Comparison of ENCODE assay signal across 29 cellular contexts in the genomic region with DNA sequence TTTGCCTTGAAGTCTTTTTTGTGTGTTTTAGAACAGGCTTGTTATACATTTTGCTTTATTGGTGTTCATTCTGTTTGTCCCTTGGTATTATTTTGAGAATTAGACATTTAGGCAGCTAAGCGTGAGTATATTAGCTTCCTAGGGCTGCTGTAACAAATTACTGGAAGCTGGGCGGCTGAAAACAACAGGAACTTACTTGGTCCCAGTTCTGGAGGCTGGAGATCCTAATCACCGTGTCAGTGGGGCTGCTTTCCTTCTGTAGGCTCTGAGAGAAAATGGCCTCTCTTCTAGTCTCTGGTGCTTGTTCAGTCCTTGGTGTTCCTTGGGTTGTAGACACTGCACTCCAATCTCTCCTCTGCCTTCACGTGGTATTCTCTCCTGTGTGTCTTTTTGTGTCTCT.
DNase-seq lines count a peak whose midpoint lies in the region; ATAC-seq, FAIRE-seq and TF ChIP-seq lines count a peak whose summit lies in the region.
"Had no signal": no experiment of that assay in that cellular context is flagged by ENCODE, and none has a peak within 500 bp of the region (broad histone marks: within the 10 kb centered on the region; RNA-seq: fewer than 3 reads in every experiment).

No MANE protein-coding gene starts in this region.

- H3K4me3 Mint-ChIP-seq in activated naive CD4-positive, alpha-beta T cell treated with anti-CD3 and anti-CD28 coated beads, Interleukin-2, amount 50 U/mL, for 24 hours = no peak overlapping the region
- no peak overlapping the region for H3K4me3 Mint-ChIP-seq in activated CD8-positive, alpha-beta T cell treated with anti-CD3 and anti-CD28 coated beads, Interleukin-2, amount 10 ng/mL, durations not matched to agents 7 days and 5 days
- H3K4me3 Mint-ChIP-seq in stimulated activated effector memory CD8-positive, alpha-beta T cell treated with anti-CD3 and anti-CD28 coated beads, Interleukin-12 subunit alpha, Interleukin-12 subunit beta, amount 100 ng/mL, for 72 hours = no peak overlapping the region
- H3K4me3 Mint-ChIP-seq: brain had no signal

- no peak for TF ChIP-seq CTCF in keratinocyte (optimal IDR thresholded peaks at IDR 0.05 in 1 of 3, IDR thresholded peaks at IDR 0.05 in 1 of 3, conservative IDR thresholded peaks at IDR 0.05 in 1 of 3; ENCODE audit: extremely low read depth in 1 of 3, insufficient read depth in 2 of 3, low read length in 3 of 3)

- H3K9me3 Mint-ChIP-seq in activated naive CD4-positive, alpha-beta T cell treated with anti-CD3 and anti-CD28 coated beads, Interleukin-2, amount 50 U/mL, for 24 hours = no peaks in the 10 kb centered on the region
- no peaks in the 10 kb centered on the region for H3K9me3 Mint-ChIP-seq in activated CD8-positive, alpha-beta T cell treated with anti-CD3 and anti-CD28 coated beads, Interleukin-2, amount 10 ng/mL, durations not matched to agents 7 days and 5 days (ENCODE audit: insufficient read depth)
- H3K9me3 Mint-ChIP-seq in stimulated activated effector memory CD8-positive, alpha-beta T cell treated with anti-CD3 and anti-CD28 coated beads, Interleukin-12 subunit alpha, Interleukin-12 subunit beta, amount 100 ng/mL, for 72 hours = no peaks in the 10 kb centered on the region
- H3K9me3 Mint-ChIP-seq: brain had no signal

- H3K9me1 ChIP-seq in keratinocyte (ENCODE audit: control insufficient read depth, extremely low read depth, insufficient read depth, low read length) = peaks cover 2% of the 10 kb centered on the region

- H3K4me1 Mint-ChIP-seq in activated naive CD4-positive, alpha-beta T cell treated with anti-CD3 and anti-CD28 coated beads, Interleukin-2, amount 50 U/mL, for 24 hours = peaks cover 10% of the 10 kb centered on the region
- H3K4me1 Mint-ChIP-seq in activated CD8-positive, alpha-beta T cell treated with anti-CD3 and anti-CD28 coated beads, Interleukin-2, amount 10 ng/mL, durations not matched to agents 7 days and 5 days (ENCODE audit: low read depth) = peaks cover 16% of the 10 kb centered on the region
- H3K4me1 Mint-ChIP-seq in stimulated activated effector memory CD8-positive, alpha-beta T cell treated with anti-CD3 and anti-CD28 coated beads, Interleukin-12 subunit alpha, Interleukin-12 subunit beta, amount 100 ng/mL, for 72 hours = peaks cover 30% of the 10 kb centered on the region

- no peaks in the 10 kb centered on the region for H3K4me1 ChIP-seq in keratinocyte (ENCODE audit: control insufficient read depth, extremely low read depth, insufficient read depth, low read length)
- H3K4me1 ChIP-seq: BLaER1 had no signal

- H3K27ac Mint-ChIP-seq in activated naive CD4-positive, alpha-beta T cell treated with anti-CD3 and anti-CD28 coated beads, Interleukin-2, amount 50 U/mL, for 24 hours = peak overlapping the region; percentile 14
- H3K27ac Mint-ChIP-seq in activated CD8-positive, alpha-beta T cell treated with anti-CD3 and anti-CD28 coated beads, Interleukin-2, amount 10 ng/mL, durations not matched to agents 7 days and 5 days = peak overlapping the region; percentile 5
- H3K27ac Mint-ChIP-seq in stimulated activated effector memory CD8-positive, alpha-beta T cell treated with anti-CD3 and anti-CD28 coated beads, Interleukin-12 subunit alpha, Interleukin-12 subunit beta, amount 100 ng/mL, for 72 hours = peak overlapping the region; percentile 10
- H3K27ac Mint-ChIP-seq: activated naive CD4-positive, alpha-beta T cell treated with anti-CD3 and anti-CD28 coated beads, Interleukin-2, amount 50 U/mL, for 72 hours had no signal

- no peak overlapping the region for H3K9ac ChIP-seq in keratinocyte (ENCODE audit: control insufficient read depth, extremely low read depth, insufficient read depth, low read length)
- H3K9ac ChIP-seq: BLaER1, KMS-11 had no signal

- CTCF ChIA-PET in activated CD8-positive, alpha-beta T cell treated with anti-CD3 and anti-CD28 coated beads, Interleukin-2, amount 10 ng/mL, durations not matched to agents 7 days and 5 days (lab: Charles Lee) = interaction anchor here (0.6 kb wide), 1 partner anchor 38 kb away, joined by 3 read pairs; no protein-coding TSS in a partner anchor

- no peaks in the 10 kb centered on the region for H3K79me2 ChIP-seq in keratinocyte (ENCODE audit: control insufficient read depth, insufficient read depth, low read length)

- POLR2A ChIA-PET in activated CD8-positive, alpha-beta T cell treated with anti-CD3 and anti-CD28 coated beads, Interleukin-2, amount 10 ng/mL, durations not matched to agents 7 days and 5 days (lab: Charles Lee) = no interaction called here

- no peak overlapping the region for H3K27ac ChIP-seq in keratinocyte (ENCODE audit: control insufficient read depth, insufficient read depth, low read length)
- H3K27ac ChIP-seq: A549, BLaER1, KMS-11, ovary, VCaP had no signal

- no peak for DNase-seq in activated naive CD4-positive, alpha-beta T cell (lab: John Stamatoyannopoulos, UW)
- no peak for DNase-seq in activated CD8-positive, alpha-beta T cell treated with anti-CD3 and anti-CD28 coated beads, Interleukin-2, amount 10 ng/mL, durations not matched to agents 7 days and 5 days
- no peak for DNase-seq in keratinocyte (ENCODE audit: low read depth, low spot score)
- no peak for DNase-seq in stimulated activated effector memory CD8-positive, alpha-beta T cell treated with anti-CD3 and anti-CD28 coated beads, Interleukin-12 subunit alpha, Interleukin-12 subunit beta, amount 100 ng/mL, for 72 hours (ENCODE audit: low spot score in 2 of 2)
- no peak for DNase-seq in NCI-H748 treated with DMSO at 0.1 percent for 48 hours (lab: John Stamatoyannopoulos, UW)
- no peak for DNase-seq in DMS 273 (lab: John Stamatoyannopoulos, UW; ENCODE audit: unreplicated experiment)
- DNase-seq in kidney tubule cell (ENCODE audit: low spot score) = no peak
- DNase-seq: activated CD4-positive, alpha-beta T cell treated with anti-CD3 and anti-CD28 coated beads, Interleukin-2, amount 50 U/mL, for 1 hour; activated T-cell treated with anti-CD3 and anti-CD28 coated beads for 4 hours; erythroblast; GDM1; GOT3; left lung; NCI-H2081; NCI-H446 treated with DMSO at 0.1 percent for 48 hours; NK-92 treated with Interleukin-12 subunit alpha and Interleukin-12 subunit beta, amount 100 ng/mL, for 24 hours; ovary; stimulated activated CD4-positive, alpha-beta T cell treated with anti-CD3 and anti-CD28 coated beads, Interleukin-4, amount 100 ng/mL, for 24 hours; SW 1271 had no signal

- no peaks in the 10 kb centered on the region for H3K9me3 ChIP-seq in keratinocyte (ENCODE audit: control insufficient read depth, low read depth, low read length)
- H3K9me3 ChIP-seq: A549, BLaER1, gastroesophageal sphincter, left lung, ovary had no signal

- H3K4me2 ChIP-seq in keratinocyte (ENCODE audit: control insufficient read depth, extremely low read depth, insufficient read depth, low read depth, low read length) = no peak overlapping the region
- H3K4me2 ChIP-seq: A549, BLaER1, KMS-11 had no signal

- dilution Hi-C loops in keratinocyte (cut with MboI; ENCODE audit: extremely low pct_ligation_motif_present, low sequenced_read_pairs) = no loop called here

- H3K4me3 ChIP-seq in keratinocyte (ENCODE audit: control insufficient read depth in 2 of 3, extremely low read depth in 1 of 3, insufficient read depth in 2 of 3, low read depth in 1 of 3, low read length in 3 of 3) = no peak overlapping the region
- H3K4me3 ChIP-seq: A549, BLaER1, gastroesophageal sphincter, left lung, ovary, skin epidermis had no signal

- H3K36me3 ChIP-seq in keratinocyte (ENCODE audit: control insufficient read depth in 2 of 2, extremely low read depth in 1 of 2, insufficient read depth in 2 of 2, low read length in 2 of 2) = peaks cover 0 to 12% of the 10 kb centered on the region in 2 experiments
- H3K36me3 ChIP-seq: ovary had no signal

- no peaks in the 10 kb centered on the region for H4K20me1 ChIP-seq in keratinocyte (ENCODE audit: control insufficient read depth, extremely low read depth, insufficient read depth, low read length)
- H4K20me1 ChIP-seq: BLaER1 had no signal

- no peaks in the 10 kb centered on the region for H3K27me3 ChIP-seq in keratinocyte (ENCODE audit: control insufficient read depth, extremely low read depth, insufficient read depth, low read length)
- H3K27me3 ChIP-seq: BLaER1, gastroesophageal sphincter, left lung, ovary had no signal

- peak; percentile 58 for FAIRE-seq in keratinocyte (lab: Jason Lieb, UNC)
- FAIRE-seq: A549, urothelium cell line had no signal

- peaks cover 7% of the 10 kb centered on the region for H3K36me3 Mint-ChIP-seq in activated naive CD4-positive, alpha-beta T cell treated with anti-CD3 and anti-CD28 coated beads, Interleukin-2, amount 50 U/mL, for 24 hours
- H3K36me3 Mint-ChIP-seq in activated CD8-positive, alpha-beta T cell treated with anti-CD3 and anti-CD28 coated beads, Interleukin-2, amount 10 ng/mL, durations not matched to agents 7 days and 5 days (ENCODE audit: low read depth) = peaks cover 27% of the 10 kb centered on the region
- peaks cover 79% of the 10 kb centered on the region for H3K36me3 Mint-ChIP-seq in stimulated activated effector memory CD8-positive, alpha-beta T cell treated with anti-CD3 and anti-CD28 coated beads, Interleukin-12 subunit alpha, Interleukin-12 subunit beta, amount 100 ng/mL, for 72 hours

- ATAC-seq in activated CD8-positive, alpha-beta T cell treated with anti-CD3 and anti-CD28 coated beads, Interleukin-2, amount 10 ng/mL, durations not matched to agents 7 days and 5 days = no peak
- no peak for ATAC-seq in stimulated activated effector memory CD8-positive, alpha-beta T cell treated with anti-CD3 and anti-CD28 coated beads, Interleukin-12 subunit alpha, Interleukin-12 subunit beta, amount 100 ng/mL, for 72 hours
- ATAC-seq: A549; activated naive CD4-positive, alpha-beta T cell treated with anti-CD3 and anti-CD28 coated beads, Interleukin-2, amount 50 U/mL, for 72 hours; gastroesophageal sphincter; left lung had no signal

- no peaks in the 10 kb centered on the region for H3K27me3 Mint-ChIP-seq in activated naive CD4-positive, alpha-beta T cell treated with anti-CD3 and anti-CD28 coated beads, Interleukin-2, amount 50 U/mL, for 24 hours
- no peaks in the 10 kb centered on the region for H3K27me3 Mint-ChIP-seq in activated CD8-positive, alpha-beta T cell treated with anti-CD3 and anti-CD28 coated beads, Interleukin-2, amount 10 ng/mL, durations not matched to agents 7 days and 5 days (ENCODE audit: low read depth)
- H3K27me3 Mint-ChIP-seq: brain had no signal

- H2AFZ ChIP-seq in keratinocyte (ENCODE audit: control insufficient read depth, low read length) = no peak overlapping the region
